In the genomic region with DNA sequence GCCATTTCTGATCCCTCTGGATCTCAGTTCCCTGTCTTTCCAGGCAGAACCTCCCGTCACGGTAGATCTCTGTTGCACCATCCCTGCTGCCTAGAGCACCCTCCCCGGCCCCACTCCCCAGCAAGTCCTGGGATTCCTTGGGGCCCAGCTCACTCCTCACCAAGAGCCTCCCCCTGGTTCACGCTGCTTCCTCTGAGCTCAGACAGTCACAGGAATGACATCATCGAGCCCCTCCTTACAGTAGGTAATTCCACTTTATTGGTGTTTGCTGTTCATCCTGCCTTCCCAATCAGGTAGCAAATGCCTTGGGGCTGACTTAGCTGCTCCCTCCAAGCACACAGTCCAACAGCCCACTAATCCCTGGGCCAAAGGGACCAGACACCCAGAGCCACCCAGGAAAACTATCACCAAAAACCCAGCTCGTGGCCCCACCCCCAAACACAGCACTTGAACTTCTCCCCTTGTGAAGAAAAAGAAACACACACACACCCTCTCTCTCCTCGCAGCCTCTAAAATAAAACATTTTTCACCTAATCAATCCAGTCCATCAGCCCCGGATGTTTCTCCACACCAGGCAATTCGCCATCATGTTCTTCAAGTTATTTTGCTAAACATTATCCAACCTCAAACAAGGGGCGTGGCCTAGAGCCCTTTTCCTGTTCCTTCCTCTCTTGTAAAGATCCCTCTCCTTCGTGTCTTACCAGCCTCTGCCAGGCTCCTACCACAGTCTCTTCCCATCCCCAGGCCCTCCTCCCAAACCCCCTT, we compare ENCODE assay signal across 9 cellular contexts. TPM values are rescaled to one million over a fixed set of nuclear protein-coding genes. Genes with fewer than 3 reads are reported as not detected.
DNase-seq lines count a peak whose midpoint lies in the region; ATAC-seq and TF ChIP-seq lines count a peak whose summit lies in the region.
"Had no signal": no experiment of that assay in that cellular context is flagged by ENCODE, and none has a peak within 500 bp of the region (broad histone marks: within the 10 kb centered on the region; RNA-seq: fewer than 3 reads in every experiment).

No MANE protein-coding gene starts in this region.

- no peaks in the 10 kb centered on the region for H3K9me3 Mint-ChIP-seq in IgD-negative memory B cell
- H3K9me3 Mint-ChIP-seq in chondrocyte (ENCODE audit: low read depth) = no peaks in the 10 kb centered on the region
- no peaks in the 10 kb centered on the region for H3K9me3 Mint-ChIP-seq in naive B cell

- H3K4me1 Mint-ChIP-seq in IgD-negative memory B cell = peaks cover 31 to 49% (median 36%) of the 10 kb centered on the region in 3 donors
- H3K4me1 Mint-ChIP-seq in chondrocyte (ENCODE audit: low read depth) = peaks cover 65% of the 10 kb centered on the region
- H3K4me1 Mint-ChIP-seq in naive B cell = peaks cover 58 to 78% (median 68%) of the 10 kb centered on the region in 3 donors

- peak overlapping the region; percentile 27 to 99 (median 98) for H3K4me3 Mint-ChIP-seq in IgD-negative memory B cell
- H3K4me3 Mint-ChIP-seq in chondrocyte (ENCODE audit: unreplicated experiment) = peak overlapping the region; percentile 98
- peak overlapping the region; percentile 79 to 100 (median 98) for H3K4me3 Mint-ChIP-seq in naive B cell

- DNase-seq in AML-193 (lab: John Stamatoyannopoulos, UW) (peak; percentile 15 to 17), chondrocyte (ENCODE audit: low spot score) (no peak), naive B cell (no peak), activated gamma-delta T cell (lab: John Stamatoyannopoulos, UW) (no peak)

- no peaks in the 10 kb centered on the region for H3K27me3 Mint-ChIP-seq in IgD-negative memory B cell
- H3K27me3 Mint-ChIP-seq in chondrocyte (ENCODE audit: low read depth) = no peaks in the 10 kb centered on the region
- H3K27me3 Mint-ChIP-seq in naive B cell = no peaks in the 10 kb centered on the region

- peak overlapping the region in 2 of 3 donors; percentile 95 to 98 for H3K27ac Mint-ChIP-seq in IgD-negative memory B cell
- H3K27ac Mint-ChIP-seq in chondrocyte (ENCODE audit: unreplicated experiment) = peak overlapping the region; percentile 99
- H3K27ac Mint-ChIP-seq in naive B cell = peak overlapping the region; percentile 78 to 100 (median 100)

- H3K36me3 Mint-ChIP-seq in IgD-negative memory B cell = peaks cover 2% of the 10 kb centered on the region
- H3K36me3 Mint-ChIP-seq in chondrocyte (ENCODE audit: low read depth) = peaks cover 1% of the 10 kb centered on the region
- H3K36me3 Mint-ChIP-seq in naive B cell = no peaks in the 10 kb centered on the region

- ATAC-seq in naive B cell (ENCODE audit: low read depth in 2 of 2) (no peak), HG03175 (IDR thresholded peaks at IDR 0.05; ENCODE audit: unreplicated experiment) (no peak), HG02885 (IDR thresholded peaks at IDR 0.05; ENCODE audit: poor library complexity, unreplicated experiment) (no peak), GM18858 (IDR thresholded peaks at IDR 0.05; ENCODE audit: unreplicated experiment) (no peak)
- ATAC-seq: HCT116 had no signal

- TF ChIP-seq CTCF in chondrocyte (IDR thresholded peaks at IDR 0.05) = no peak

RNA-seq across cellular contexts. Expression of a gene that starts 2.5 kb away (rescaled TPM):
- 95.3 TPM for polyA plus RNA-seq in IgD-negative memory B cell
- 88.8 to 91.2 TPM (median 90.7 TPM) in 3 replicates for total RNA-seq in chondrocyte
- polyA plus RNA-seq in naive B cell (ENCODE audit: low read depth in 6 of 6) = 100 to 1,000 TPM in 1 of 6 donors, 10 to 100 TPM in 5; 68.5 to 111 (median 78.4) TPM

RNA-seq across cellular contexts. Expression of a gene that starts 28.3 kb away (rescaled TPM):
- 6.5 TPM for polyA plus RNA-seq in IgD-negative memory B cell
- total RNA-seq in chondrocyte = 9.1 to 12.0 TPM (median 9.7 TPM) in 3 replicates
- polyA plus RNA-seq in naive B cell (ENCODE audit: low read depth in 6 of 6) = 10 to 100 TPM in 2 of 6 donors, 1 to 10 TPM in 4; 6.1 to 25.8 (median 9.3) TPM

RNA-seq across cellular contexts. Expression of a gene that starts 40.7 kb away (rescaled TPM):
- not detected for polyA plus RNA-seq in IgD-negative memory B cell
- 0.27 to 0.42 TPM (median 0.31 TPM) in 3 replicates for total RNA-seq in chondrocyte
- polyA plus RNA-seq in naive B cell (ENCODE audit: low read depth in 6 of 6) = not detected

Comparison
In these comparisons a context has a peak if more than half of its experiments do, and no peak if none do; other contexts are left out.
1. DNase-seq: peak in AML-193 (2 of 2); none in chondrocyte (single experiment), naive B cell (single experiment) and activated gamma-delta T cell (single experiment).
2. Peak in every context shown above with its lines, with median percentiles within 50 percentile points of each other: H3K27ac Mint-ChIP-seq and H3K4me3 Mint-ChIP-seq.